In the genomic region with DNA sequence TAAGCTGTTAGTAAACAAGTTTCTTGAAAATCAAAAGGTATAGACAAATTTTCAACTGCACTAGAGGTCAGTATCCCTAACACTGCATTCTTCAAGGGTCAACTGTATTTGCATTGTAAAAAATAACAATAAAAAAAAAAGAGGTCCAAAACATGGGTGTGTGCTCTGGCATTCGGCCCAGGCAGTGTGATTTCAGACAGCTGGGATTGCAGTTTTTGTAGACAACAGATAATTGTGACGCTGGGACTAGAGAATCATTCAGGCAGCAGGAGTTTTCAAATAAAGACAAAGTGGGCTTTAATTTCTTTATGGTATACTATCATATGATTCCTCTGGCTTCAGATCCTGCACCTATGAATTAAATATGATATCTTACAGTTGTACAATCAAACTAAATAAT, we compare ENCODE assay signal across 18 cellular contexts.
DNase-seq lines count a peak whose midpoint lies in the region; ATAC-seq and TF ChIP-seq lines count a peak whose summit lies in the region.
"Had no signal": no experiment of that assay in that cellular context is flagged by ENCODE, and none has a peak within 500 bp of the region (broad histone marks: within the 10 kb centered on the region; RNA-seq: fewer than 3 reads in every experiment).

No MANE protein-coding gene starts in this region.

- TF ChIP-seq CTCF in choroid plexus epithelial cell (conservative IDR thresholded peaks at IDR 0.05; ENCODE audit: low read depth, low read length) = no peak
- TF ChIP-seq CTCF in lower leg skin (IDR thresholded peaks at IDR 0.05) = no peak
- TF ChIP-seq CTCF in progenitor cell of endocrine pancreas (IDR thresholded peaks at IDR 0.05; ENCODE audit: unreplicated experiment) = no peak

- H3K27me3 Mint-ChIP-seq in progenitor cell of endocrine pancreas = no peaks in the 10 kb centered on the region
- H3K27me3 Mint-ChIP-seq: activated CD4-positive, alpha-beta memory T cell treated with anti-CD3 and anti-CD28 coated beads for 36 hours had no signal

- H3K36me3 Mint-ChIP-seq in progenitor cell of endocrine pancreas (ENCODE audit: insufficient read depth) = peaks cover 10% of the 10 kb centered on the region
- H3K36me3 Mint-ChIP-seq: activated CD4-positive, alpha-beta memory T cell treated with anti-CD3 and anti-CD28 coated beads for 36 hours had no signal

- no peak overlapping the region for H3K4me3 Mint-ChIP-seq in progenitor cell of endocrine pancreas (ENCODE audit: low read depth)
- H3K4me3 Mint-ChIP-seq: activated CD4-positive, alpha-beta memory T cell treated with anti-CD3 and anti-CD28 coated beads for 36 hours had no signal

- intact Hi-C loops in lower leg skin (cut with DNase I; ENCODE audit: low total_unique reads) = no loop called here

- WGBS in lower leg skin, 2 donors = 28 to 32% methylated on average over 2 of the region's 2 CpGs

- no peak overlapping the region for H3K27ac Mint-ChIP-seq in progenitor cell of endocrine pancreas
- H3K27ac Mint-ChIP-seq: activated CD4-positive, alpha-beta memory T cell treated with anti-CD3 and anti-CD28 coated beads for 36 hours had no signal

- peaks cover 17% of the 10 kb centered on the region for H3K4me1 Mint-ChIP-seq in progenitor cell of endocrine pancreas (ENCODE audit: low read depth)

- DNase-seq in COR-L47 (lab: John Stamatoyannopoulos, UW) (peak; percentile 77), NCI-H1694 treated with DMSO at 0.1 percent for 48 hours (lab: John Stamatoyannopoulos, UW) (peak; percentile 21), choroid plexus epithelial cell (ENCODE audit: low read depth) (peak; percentile 56), lower leg skin (ENCODE audit: low spot score in 2 of 2) (peak; percentile 23 to 87), progenitor cell of endocrine pancreas (ENCODE audit: low spot score, unreplicated experiment) (no peak)
- DNase-seq in stimulated activated CD8-positive, alpha-beta memory T cell treated with anti-CD3 and anti-CD28 coated beads, Interleukin-4, amount 100 ng/mL, for 48 hours = no peak
- DNase-seq: activated CD4-positive, alpha-beta memory T cell treated with anti-CD3 and anti-CD28 coated beads for 36 hours; activated CD4-positive, CD25-positive, alpha-beta regulatory T cell; activated effector memory CD4-positive, alpha-beta T cell treated with anti-CD3 and anti-CD28 coated beads, Interleukin-2, amount 50 U/mL, for 16 hours; effector memory CD4-positive, alpha-beta T cell; KG1; NCI-H2029; NCI-H510A; T1000 had no signal

- ATAC-seq in HG03432 (IDR thresholded peaks at IDR 0.05; ENCODE audit: unreplicated experiment) = no peak
- ATAC-seq: heart left ventricle had no signal

- TF ChIP-seq POLR2A in lower leg skin (IDR thresholded peaks at IDR 0.05) = no peak

- H3K9me3 Mint-ChIP-seq in progenitor cell of endocrine pancreas (ENCODE audit: low read depth) = peaks cover 28% of the 10 kb centered on the region

- no peak overlapping the region for H3K4me3 ChIP-seq in choroid plexus epithelial cell (ENCODE audit: low read depth, low read length)
- H3K4me3 ChIP-seq in lower leg skin (ENCODE audit: low read depth, poor library complexity, severe bottlenecking) = no peak overlapping the region
- H3K4me3 ChIP-seq: heart left ventricle, suprapubic skin, vagina had no signal

Comparison
In these comparisons a context has a peak if more than half of its experiments do, and no peak if none do; other contexts are left out.
1. DNase-seq: peak in COR-L47 (single experiment), NCI-H1694 treated with DMSO at 0.1 percent for 48 hours (single experiment), choroid plexus epithelial cell (single experiment) and lower leg skin (2 of 2); none in stimulated activated CD8-positive, alpha-beta memory T cell treated with anti-CD3 and anti-CD28 coated beads, Interleukin-4, amount 100 ng/mL, for 48 hours (single experiment) and progenitor cell of endocrine pancreas (single experiment).